2 cellular contexts compared by ENCODE assay signal in the genomic region with DNA sequence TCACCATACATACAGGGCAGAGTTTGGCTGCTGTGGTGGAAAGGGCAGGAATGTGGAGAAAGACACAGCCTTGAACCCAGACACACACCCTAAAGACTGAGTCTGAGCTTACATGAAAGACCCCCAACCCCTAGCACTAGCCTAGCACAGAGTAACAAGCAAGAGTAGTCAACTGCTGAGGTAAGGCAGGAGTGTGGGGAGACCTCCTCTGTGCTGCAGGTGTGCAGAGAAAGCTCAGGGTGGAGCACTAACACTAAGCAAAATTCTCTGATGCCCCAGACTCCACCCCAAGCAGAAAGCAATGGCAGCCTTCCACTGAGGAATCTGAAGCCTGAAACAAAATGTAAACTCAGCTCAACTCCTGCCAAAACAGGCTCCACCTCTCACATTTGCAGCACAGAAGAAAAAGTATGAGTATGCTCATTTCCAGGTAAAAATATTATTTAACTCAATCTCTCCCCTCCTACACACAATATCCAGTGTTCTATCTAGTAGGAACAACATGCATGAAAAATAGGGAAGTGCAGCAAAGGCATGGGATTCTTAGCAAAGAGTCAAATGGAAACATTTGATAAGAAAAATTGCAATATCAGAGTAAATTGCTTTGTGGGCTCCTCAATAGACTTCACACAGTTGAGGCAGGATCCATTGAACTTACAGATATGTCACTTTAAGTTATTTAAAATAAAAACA.
TF ChIP-seq lines count a peak whose summit lies in the region.

No MANE protein-coding gene starts in this region.

TF ChIP-seq in GM12878, 131 proteins besides CTCF, POLR2A, EP300 and RAD21 (continued from another document):
- TF ChIP-seq, protein P1, sequence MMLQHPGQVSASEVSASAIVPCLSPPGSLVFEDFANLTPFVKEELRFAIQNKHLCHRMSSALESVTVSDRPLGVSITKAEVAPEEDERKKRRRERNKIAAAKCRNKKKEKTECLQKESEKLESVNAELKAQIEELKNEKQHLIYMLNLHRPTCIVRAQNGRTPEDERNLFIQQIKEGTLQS (IDR thresholded peaks at IDR 0.05; ENCODE audit: borderline replicate concordance, extremely low read depth, low read depth, low read length): no peak
- peak; percentile 60; the same call in 1 of the 2 replicates for TF ChIP-seq YY1 (IDR thresholded peaks at IDR 0.05; ENCODE audit: low read depth, low read length)
- 0 out of 4 replicates have a peak, but pooled peaks of 1 of the 2 experiments have one; percentile 2 for TF ChIP-seq ETV6 (conservative IDR thresholded peaks at IDR 0.05 in 1 of 2, IDR thresholded peaks at IDR 0.05 in 1 of 2; ENCODE audit: borderline replicate concordance in 1 of 2, low read depth in 1 of 2)

TF ChIP-seq in HepG2, 621 proteins besides CTCF, POLR2A, EP300 and RAD21:
- TF ChIP-seq, protein P2, sequence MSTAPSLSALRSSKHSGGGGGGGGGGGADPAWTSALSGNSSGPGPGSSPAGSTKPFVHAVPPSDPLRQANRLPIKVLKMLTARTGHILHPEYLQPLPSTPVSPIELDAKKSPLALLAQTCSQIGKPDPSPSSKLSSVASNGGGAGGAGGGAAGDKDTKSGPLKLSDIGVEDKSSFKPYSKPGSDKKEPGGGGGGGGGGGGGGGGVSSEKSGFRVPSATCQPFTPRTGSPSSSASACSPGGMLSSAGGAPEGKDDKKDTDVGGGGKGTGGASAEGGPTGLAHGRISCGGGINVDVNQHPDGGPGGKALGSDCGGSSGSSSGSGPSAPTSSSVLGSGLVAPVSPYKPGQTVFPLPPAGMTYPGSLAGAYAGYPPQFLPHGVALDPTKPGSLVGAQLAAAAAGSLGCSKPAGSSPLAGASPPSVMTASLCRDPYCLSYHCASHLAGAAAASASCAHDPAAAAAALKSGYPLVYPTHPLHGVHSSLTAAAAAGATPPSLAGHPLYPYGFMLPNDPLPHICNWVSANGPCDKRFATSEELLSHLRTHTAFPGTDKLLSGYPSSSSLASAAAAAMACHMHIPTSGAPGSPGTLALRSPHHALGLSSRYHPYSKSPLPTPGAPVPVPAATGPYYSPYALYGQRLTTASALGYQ (CRISPR knock-in tag; IDR thresholded peaks at IDR 0.05): no peak
- 0 out of 2 replicates have a peak, but pooled peaks have one; percentile 19 for TF ChIP-seq STAG1 (CRISPR knock-in tag; IDR thresholded peaks at IDR 0.05)
